21 cellular contexts compared by ENCODE assay signal in genomic region chr13:84455143-84455905, GRCh38.
DNase-seq lines count a peak whose midpoint lies in the region; ATAC-seq, FAIRE-seq and TF ChIP-seq lines count a peak whose summit lies in the region.
"Had no signal": no experiment of that assay in that cellular context is flagged by ENCODE, and none has a peak within 500 bp of the region (broad histone marks: within the 10 kb centered on the region; RNA-seq: fewer than 3 reads in every experiment).

No MANE protein-coding gene starts in this region.

- no peaks in the 10 kb centered on the region for H3K79me1 ChIP-seq in neuronal stem cell (ENCODE audit: low read depth, low read length)

- H2AFZ ChIP-seq in Loucy (ENCODE audit: low read length) (no peak overlapping the region), neuronal stem cell (ENCODE audit: low read length) (no peak overlapping the region)

- TF ChIP-seq CTCF in Loucy (conservative IDR thresholded peaks at IDR 0.05; ENCODE audit: low read length) = peak; percentile 55
- peak; percentile 5 for TF ChIP-seq CTCF in bronchial epithelial cell (IDR thresholded peaks at IDR 0.05; ENCODE audit: insufficient read depth, low read length, severe bottlenecking)

- no peak overlapping the region for H3K23ac ChIP-seq in neuronal stem cell (ENCODE audit: low read depth, low read length, poor library complexity)

- no peak overlapping the region for H4K91ac ChIP-seq in neuronal stem cell (ENCODE audit: low read depth, low read length, poor library complexity)

- no peak overlapping the region for H2BK120ac ChIP-seq in neuronal stem cell (ENCODE audit: low read depth, low read length)

- WGBS in neuronal stem cell (ENCODE audit: extremely low coverage in 2 of 2, insufficient read length in 2 of 2, insufficient replicate concordance in 1 of 2), 2 donors = no CpG with 5 or more reads among the region's 7 CpGs

- peak overlapping the region; percentile 58 for H2BK12ac ChIP-seq in neuronal stem cell (ENCODE audit: low read length)

- no peaks in the 10 kb centered on the region for H3K9me2 ChIP-seq in Loucy (replicated peaks; ENCODE audit: low read depth, low read length)

- H2AK5ac ChIP-seq in neuronal stem cell (ENCODE audit: low read depth, low read length) = no peak overlapping the region

- H3K4me1 ChIP-seq in Loucy (ENCODE audit: insufficient read depth, low read length, poor library complexity, severe bottlenecking) (no peaks in the 10 kb centered on the region), neuronal stem cell (ENCODE audit: control insufficient read depth in 2 of 2, insufficient read depth in 1 of 2, low read depth in 1 of 2, low read length in 2 of 2) (no peaks in the 10 kb centered on the region)
- H3K4me1 ChIP-seq: body of pancreas, prostate gland, SJCRH30, upper lobe of right lung had no signal

- H4K8ac ChIP-seq in neuronal stem cell (ENCODE audit: low read depth, low read length) = no peak overlapping the region

- no peaks in the 10 kb centered on the region for H3K9me3 ChIP-seq in Loucy (ENCODE audit: insufficient read depth, low read depth, low read length)
- H3K9me3 ChIP-seq in neuronal stem cell (replicated peaks in 1 of 2; ENCODE audit: control insufficient read depth in 2 of 2, insufficient read depth in 1 of 2, low read depth in 1 of 2, low read length in 2 of 2) = peaks cover 0 to 1% of the 10 kb centered on the region in 2 donors
- H3K9me3 ChIP-seq: body of pancreas, prostate gland, SJCRH30, upper lobe of right lung had no signal

- ATAC-seq in HG03457 (IDR thresholded peaks at IDR 0.05; ENCODE audit: unreplicated experiment) = no peak
- ATAC-seq: body of pancreas, Panc1, upper lobe of right lung had no signal

- H3K27me3 ChIP-seq in Loucy (ENCODE audit: insufficient read depth, low read length, poor library complexity, severe bottlenecking) (no peaks in the 10 kb centered on the region), bronchial epithelial cell (ENCODE audit: control insufficient read depth, insufficient read depth, low read length) (no peaks in the 10 kb centered on the region), neuronal stem cell (ENCODE audit: control insufficient read depth in 3 of 3, insufficient read depth in 3 of 3, low read depth in 1 of 3, low read length in 3 of 3) (no peaks in the 10 kb centered on the region)
- H3K27me3 ChIP-seq: body of pancreas, SJCRH30, upper lobe of right lung had no signal

- no peak overlapping the region for H3K4me2 ChIP-seq in Loucy (ENCODE audit: low read depth, low read length, poor library complexity, severe bottlenecking)
- no peak overlapping the region for H3K4me2 ChIP-seq in neuronal stem cell (ENCODE audit: insufficient read depth, low read length, poor library complexity, severe bottlenecking)
- H3K4me2 ChIP-seq: KMS-11 had no signal

- H3K27ac ChIP-seq in neuronal stem cell (replicated peaks; ENCODE audit: low read length) = no peak overlapping the region
- H3K27ac ChIP-seq: body of pancreas, KMS-11, prostate gland, SJCRH30, upper lobe of right lung had no signal

- no peak overlapping the region for H3K4ac ChIP-seq in neuronal stem cell (ENCODE audit: low read length)

- DNase-seq in DMS53 (lab: John Stamatoyannopoulos, UW) (peak; percentile 8), DMS53 treated with DMSO at 0.1 percent for 48 hours (lab: John Stamatoyannopoulos, UW; ENCODE audit: unreplicated experiment) (no peak), bronchial epithelial cell (ENCODE audit: low read depth) (no peak), neuronal stem cell (ENCODE audit: low spot score) (no peak), amniotic stem cell (lab: John Stamatoyannopoulos, UW) (no peak), T-helper 1 cell (no peak)
- DNase-seq: activated CD4-positive, alpha-beta T cell treated with anti-CD3 and anti-CD28 coated beads for 1 hour; body of pancreas; C1 segment of cervical spinal cord; cortex of kidney; NCI-H1436; NCI-H526; stimulated activated CD4-positive, alpha-beta T cell treated with anti-CD3 and anti-CD28 coated beads, Interleukin-4, amount 100 ng/mL, for 1 hour; upper lobe of right lung had no signal

- H4K20me1 ChIP-seq in Loucy (ENCODE audit: insufficient read depth, low read length, poor library complexity, severe bottlenecking) = no peaks in the 10 kb centered on the region

- H3K14ac ChIP-seq in neuronal stem cell (ENCODE audit: low read length) = no peak overlapping the region

- no peak overlapping the region for H2BK15ac ChIP-seq in neuronal stem cell (ENCODE audit: low read length)

- no peak overlapping the region for H2BK5ac ChIP-seq in neuronal stem cell (ENCODE audit: low read length)

- H3K36me3 ChIP-seq in Loucy (ENCODE audit: insufficient read depth, low read length) = no peaks in the 10 kb centered on the region
- H3K36me3 ChIP-seq in bronchial epithelial cell (ENCODE audit: control insufficient read depth, insufficient read depth, low read length) = no peaks in the 10 kb centered on the region
- H3K36me3 ChIP-seq in neuronal stem cell (replicated peaks in 1 of 2; ENCODE audit: control insufficient read depth in 2 of 2, insufficient read depth in 2 of 2, low read length in 2 of 2) = no peaks in the 10 kb centered on the region
- H3K36me3 ChIP-seq: prostate gland, SJCRH30, upper lobe of right lung had no signal

- FAIRE-seq in bronchial epithelial cell (lab: Jason Lieb, UNC) = no peak
- FAIRE-seq: endothelial cell of umbilical vein had no signal

- no peak overlapping the region for H3K4me3 ChIP-seq in Loucy (ENCODE audit: low read length, poor library complexity, severe bottlenecking)
- H3K4me3 ChIP-seq in bronchial epithelial cell (ENCODE audit: low read depth, low read length) = no peak overlapping the region
- no peak overlapping the region for H3K4me3 ChIP-seq in neuronal stem cell (ENCODE audit: low read length in 2 of 2)
- H3K4me3 ChIP-seq: body of pancreas, prostate gland, SJCRH30, upper lobe of right lung had no signal

- H3K18ac ChIP-seq in neuronal stem cell (ENCODE audit: low read length) = no peak overlapping the region

- no peaks in the 10 kb centered on the region for H3K79me2 ChIP-seq in Loucy (ENCODE audit: insufficient read depth, low read length)

- H3K9ac ChIP-seq in Loucy (ENCODE audit: low read depth, low read length, poor library complexity, severe bottlenecking) = no peak overlapping the region
- H3K9ac ChIP-seq in neuronal stem cell (ENCODE audit: low read depth, low read length, poor library complexity) = no peak overlapping the region
- H3K9ac ChIP-seq: KMS-11 had no signal

- no peaks in the 10 kb centered on the region for H3F3A ChIP-seq in Loucy (ENCODE audit: low read depth)
